Comparison of ENCODE assay signal across 10 cellular contexts in genomic region chr12:131592972-131593371, GRCh38.
A peak's percentile ranks its signal among the peaks of the same experiment; 100 is the strongest.
DNase-seq lines count a peak whose midpoint lies in the region; ATAC-seq and TF ChIP-seq lines count a peak whose summit lies in the region.
"Had no signal": no experiment of that assay in that cellular context is flagged by ENCODE, and none has a peak within 500 bp of the region (broad histone marks: within the 10 kb centered on the region; RNA-seq: fewer than 3 reads in every experiment).

No MANE protein-coding gene starts in this region.

- in situ Hi-C loops in brain microvascular endothelial cell (cut with HindIII; ENCODE audit: low pct_ligation_motif_present, low sequenced_read_pairs) = no loop called here

- TF ChIP-seq CTCF in brain microvascular endothelial cell (IDR thresholded peaks at IDR 0.05; ENCODE audit: low read depth, low read length, missing control alignments) = no peak

- no peak overlapping the region for H3K27ac ChIP-seq in brain microvascular endothelial cell
- H3K27ac ChIP-seq: foreskin keratinocyte, testis had no signal

- no peak overlapping the region for H3K4me3 ChIP-seq in brain microvascular endothelial cell (ENCODE audit: low read depth, low read length)

- H3K4me1 Mint-ChIP-seq in memory B cell = peaks cover 7% of the 10 kb centered on the region

- peak; percentile 97 for ATAC-seq in GM21515 (IDR thresholded peaks at IDR 0.05; ENCODE audit: unreplicated experiment)
- peak; percentile 92 for ATAC-seq in HG03439 (IDR thresholded peaks at IDR 0.05; ENCODE audit: unreplicated experiment)
- ATAC-seq in memory B cell (ENCODE audit: low read depth) = peak; percentile 49
- ATAC-seq: foreskin keratinocyte had no signal

- peak; percentile 12 for DNase-seq in DMS79 treated with DMSO at 0.1 percent for 48 hours (lab: John Stamatoyannopoulos, UW)
- no peak for DNase-seq in DMS79 (lab: John Stamatoyannopoulos, UW)
- DNase-seq in memory B cell (ENCODE audit: low spot score in 2 of 2) = no peak
- no peak for DNase-seq in NCI-H82 (lab: John Stamatoyannopoulos, UW)
- no peak for DNase-seq in brain microvascular endothelial cell
- DNase-seq in NCI-H69 (lab: John Stamatoyannopoulos, UW) = no peak
- DNase-seq: foreskin keratinocyte had no signal

- H3K36me3 Mint-ChIP-seq in memory B cell = no peaks in the 10 kb centered on the region

- no peak overlapping the region for H3K4me3 Mint-ChIP-seq in memory B cell

- no peaks in the 10 kb centered on the region for H3K36me3 ChIP-seq in brain microvascular endothelial cell (replicated peaks)

- no peaks in the 10 kb centered on the region for H3K27me3 ChIP-seq in brain microvascular endothelial cell (replicated peaks)
- H3K27me3 ChIP-seq: foreskin keratinocyte, testis had no signal

- H3K27ac Mint-ChIP-seq in memory B cell = no peak overlapping the region

- H3K27me3 Mint-ChIP-seq in memory B cell = peaks cover 10% of the 10 kb centered on the region

- no peaks in the 10 kb centered on the region for H3K9me3 Mint-ChIP-seq in memory B cell
